ENCODE assay signal across 8 cellular contexts in the genomic region with DNA sequence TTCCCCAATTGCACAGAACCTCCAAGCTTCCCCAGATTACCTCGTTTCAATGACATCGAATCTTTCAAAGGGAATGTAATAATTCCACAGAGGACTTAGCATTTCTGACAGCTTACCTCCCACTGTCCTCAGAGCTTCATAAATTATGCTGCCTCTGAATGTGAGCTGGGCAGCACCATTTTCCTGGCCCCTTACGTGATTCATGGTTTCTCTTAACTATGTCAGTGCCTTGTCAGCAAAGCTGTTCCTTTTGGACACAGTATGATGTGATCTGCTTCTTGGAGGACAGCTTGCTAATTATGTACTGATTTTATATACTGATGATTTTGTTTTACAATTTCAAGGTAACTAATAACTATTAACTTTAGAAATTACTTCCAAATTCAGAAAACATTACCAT.
DNase-seq lines count a peak whose midpoint lies in the region; ATAC-seq and TF ChIP-seq lines count a peak whose summit lies in the region.

No MANE protein-coding gene starts in this region.

- H3K27ac Mint-ChIP-seq in effector memory CD8-positive, alpha-beta T cell, result peak overlapping the region; percentile 95 to 96
- H3K27ac Mint-ChIP-seq in nephron, result peak overlapping the region; percentile 84 to 96 (median 92)

- no peaks in the 10 kb centered on the region for H3K36me3 Mint-ChIP-seq in effector memory CD8-positive, alpha-beta T cell (ENCODE audit: insufficient read depth)
- H3K36me3 Mint-ChIP-seq in nephron (ENCODE audit: low read depth), result no peaks in the 10 kb centered on the region

- peak overlapping the region; percentile 72 to 85 for H3K4me3 Mint-ChIP-seq in effector memory CD8-positive, alpha-beta T cell
- H3K4me3 Mint-ChIP-seq in nephron, result peak overlapping the region; percentile 16 to 37 (median 33)

- peak overlapping the region; percentile 62 for H3K9ac ChIP-seq in OCI-LY3 (ENCODE audit: low read length)

- H3K27ac ChIP-seq in DOHH2 (ENCODE audit: low read depth, low read length) (no peak overlapping the region), OCI-LY3 (ENCODE audit: low read length) (no peak overlapping the region)

- H3K36me3 ChIP-seq in DOHH2 (ENCODE audit: control insufficient read depth, low read length) (no peaks in the 10 kb centered on the region), OCI-LY3 (replicated peaks; ENCODE audit: low read depth, low read length) (no peaks in the 10 kb centered on the region)

- no peaks in the 10 kb centered on the region for H3K9me3 Mint-ChIP-seq in effector memory CD8-positive, alpha-beta T cell
- no peaks in the 10 kb centered on the region for H3K9me3 Mint-ChIP-seq in nephron

- H3K9me3 ChIP-seq in DOHH2 (ENCODE audit: control insufficient read depth, insufficient read depth, low read length), result no peaks in the 10 kb centered on the region
- H3K9me3 ChIP-seq in OCI-LY3 (ENCODE audit: insufficient read depth, low read length), result no peaks in the 10 kb centered on the region

- peaks cover 15% of the 10 kb centered on the region for H3K4me1 ChIP-seq in DOHH2 (ENCODE audit: control insufficient read depth, low read length)
- peaks cover 10% of the 10 kb centered on the region for H3K4me1 ChIP-seq in OCI-LY3 (ENCODE audit: low read length)

- H3K9me2 ChIP-seq in DOHH2 (replicated peaks; ENCODE audit: control insufficient read depth, low read length), result no peaks in the 10 kb centered on the region

- DNase-seq in effector memory CD8-positive, alpha-beta T cell, result no peak
- no peak for DNase-seq in activated CD8-positive, alpha-beta memory T cell treated with anti-CD3 and anti-CD28 coated beads, Interleukin-2, amount 50 U/mL, for 4 hours
- no peak for DNase-seq in effector CD8-positive, alpha-beta T cell (lab: John Stamatoyannopoulos, UW)

- H2AFZ ChIP-seq in OCI-LY3 (ENCODE audit: low read depth, low read length), result peak overlapping the region; percentile 99

- H3K4me2 ChIP-seq in DOHH2 (ENCODE audit: low read length), result peak overlapping the region; percentile 69
- peak overlapping the region; percentile 95 for H3K4me2 ChIP-seq in OCI-LY3 (ENCODE audit: low read length)

- TF ChIP-seq CTCF in DOHH2 (IDR thresholded peaks at IDR 0.05; ENCODE audit: low read depth, low read length, poor library complexity, severe bottlenecking) (no peak), OCI-LY3 (IDR thresholded peaks at IDR 0.05; ENCODE audit: low read depth, low read length) (no peak), nephron (IDR thresholded peaks at IDR 0.05; ENCODE audit: unreplicated experiment in 3 of 3) (no peak)

- no peaks in the 10 kb centered on the region for H3K27me3 ChIP-seq in DOHH2 (ENCODE audit: control insufficient read depth, low read length)
- H3K27me3 ChIP-seq in OCI-LY3 (ENCODE audit: low read depth, low read length), result no peaks in the 10 kb centered on the region

- no peaks in the 10 kb centered on the region for H3F3A ChIP-seq in DOHH2 (ENCODE audit: control insufficient read depth, insufficient read depth)

- no peaks in the 10 kb centered on the region for H3K27me3 Mint-ChIP-seq in effector memory CD8-positive, alpha-beta T cell
- no peaks in the 10 kb centered on the region for H3K27me3 Mint-ChIP-seq in nephron (ENCODE audit: low read depth)

- H3K79me2 ChIP-seq in DOHH2 (ENCODE audit: control insufficient read depth, low read length) (no peaks in the 10 kb centered on the region), OCI-LY3 (ENCODE audit: low read length) (no peaks in the 10 kb centered on the region)

- peak overlapping the region; percentile 54 for H3K4me3 ChIP-seq in DOHH2 (ENCODE audit: low read length)
- peak overlapping the region; percentile 73 for H3K4me3 ChIP-seq in OCI-LY3 (ENCODE audit: low read length)

- peak; percentile 50 for ATAC-seq in effector memory CD8-positive, alpha-beta T cell (replicated peaks)
- ATAC-seq in HG02938 (IDR thresholded peaks at IDR 0.05; ENCODE audit: unreplicated experiment) (no peak), GM19452 (IDR thresholded peaks at IDR 0.05; ENCODE audit: unreplicated experiment) (no peak)

- peaks cover 16 to 19% of the 10 kb centered on the region in 2 donors for H3K4me1 Mint-ChIP-seq in effector memory CD8-positive, alpha-beta T cell (ENCODE audit: low read depth in 2 of 2)
- peaks cover 36% of the 10 kb centered on the region for H3K4me1 Mint-ChIP-seq in nephron

- H4K20me1 ChIP-seq in DOHH2 (ENCODE audit: control insufficient read depth, insufficient read depth, low read depth, low read length) (no peaks in the 10 kb centered on the region), OCI-LY3 (ENCODE audit: insufficient read depth, low read length) (no peaks in the 10 kb centered on the region)
